In genomic region chr16:5071681-5072333, GRCh38 we compare ENCODE assay signal across 1 cellular context.
TF ChIP-seq lines count a peak whose summit lies in the region.

Gene ALG1 (plus strand): TSS chr16:5071843. CDS start chr16:5071850, 7 bp downstream.

TF ChIP-seq in HepG2, 621 proteins besides CTCF, POLR2A, EP300 and RAD21 (continued from another document and continues in another):
- peak; percentile 97 for TF ChIP-seq ZNF280D (CRISPR knock-in tag; IDR thresholded peaks at IDR 0.05)
- peak; percentile 84; the same call in 1 of the 2 replicates for TF ChIP-seq ZNF576 (CRISPR knock-in tag; IDR thresholded peaks at IDR 0.05)
- no peak for TF ChIP-seq JUNB (CRISPR knock-in tag; IDR thresholded peaks at IDR 0.05; ENCODE audit: borderline replicate concordance)
- TF ChIP-seq ZNF138 (CRISPR knock-in tag; IDR thresholded peaks at IDR 0.05; ENCODE audit: low read depth): peak; percentile 77
- TF ChIP-seq KAT8 (CRISPR knock-in tag; IDR thresholded peaks at IDR 0.05): peak; percentile 100
- TF ChIP-seq ZNF136 (CRISPR knock-in tag; IDR thresholded peaks at IDR 0.05; ENCODE audit: low read depth): peak; percentile 86
- TF ChIP-seq ZNF704 (CRISPR knock-in tag; IDR thresholded peaks at IDR 0.05; ENCODE audit: borderline replicate concordance): no peak
- no peak; the same call in 1 of the 2 replicates for TF ChIP-seq ZNF503 (CRISPR knock-in tag; IDR thresholded peaks at IDR 0.05)
- peak; percentile 82 for TF ChIP-seq ZNF317 (CRISPR knock-in tag; IDR thresholded peaks at IDR 0.05)
- peak; percentile 95; the same call in 1 of the 2 replicates for TF ChIP-seq SNAPC4 (CRISPR knock-in tag; IDR thresholded peaks at IDR 0.05)
- TF ChIP-seq ZNF513 (CRISPR knock-in tag; conservative IDR thresholded peaks at IDR 0.05): no peak; the same call in 1 of the 2 replicates
- no peak; the same call in 1 of the 2 replicates for TF ChIP-seq ZBTB3 (CRISPR knock-in tag; IDR thresholded peaks at IDR 0.05; ENCODE audit: borderline replicate concordance, low read depth)
- peak; percentile 74; the same call in 1 of the 2 replicates for TF ChIP-seq CHCHD3 (CRISPR knock-in tag; IDR thresholded peaks at IDR 0.05)
- no peak for TF ChIP-seq TRIM24 (CRISPR knock-in tag; IDR thresholded peaks at IDR 0.05)
- peak; percentile 100 for TF ChIP-seq ZNF883 (CRISPR knock-in tag; IDR thresholded peaks at IDR 0.05; ENCODE audit: not compliant biosample characterization)
- TF ChIP-seq ZXDC (CRISPR knock-in tag; IDR thresholded peaks at IDR 0.05): peak; percentile 88
- TF ChIP-seq POLR2G (IDR thresholded peaks at IDR 0.05; ENCODE audit: low read depth, low read length): peak; percentile 99
- TF ChIP-seq MTA1 (CRISPR knock-in tag; IDR thresholded peaks at IDR 0.05; ENCODE audit: borderline replicate concordance): peak; percentile 81; the same call in 1 of the 2 replicates
- TF ChIP-seq SALL2 (CRISPR knock-in tag; IDR thresholded peaks at IDR 0.05): peak; percentile 80; the same call in 1 of the 2 replicates
- no peak for TF ChIP-seq EEA1 (CRISPR knock-in tag; IDR thresholded peaks at IDR 0.05; ENCODE audit: borderline replicate concordance)
- peak; percentile 98 for TF ChIP-seq MXD3 (CRISPR knock-in tag; IDR thresholded peaks at IDR 0.05)
- TF ChIP-seq ZNF275 (CRISPR knock-in tag; IDR thresholded peaks at IDR 0.05; ENCODE audit: borderline replicate concordance): peak; percentile 93; the same call in 1 of the 2 replicates
- peak; percentile 93 for TF ChIP-seq XRCC5 (optimal IDR thresholded peaks at IDR 0.05; ENCODE audit: low read length)
- peak; percentile 97 for TF ChIP-seq ZNF451 (CRISPR knock-in tag; IDR thresholded peaks at IDR 0.05)
- TF ChIP-seq ZNF142 (CRISPR knock-in tag; IDR thresholded peaks at IDR 0.05): peak; percentile 65; the same call in 1 of the 2 replicates
- peak; percentile 69 for TF ChIP-seq MIXL1 (CRISPR knock-in tag; IDR thresholded peaks at IDR 0.05)
- TF ChIP-seq RBFOX2 (IDR thresholded peaks at IDR 0.05; ENCODE audit: low read depth, low read length): peak; percentile 100
